In genomic region chr5:150204588-150204960, GRCh38 we compare ENCODE assay signal across 1 cellular context.
TF ChIP-seq lines count a peak whose summit lies in the region.

No MANE protein-coding gene starts in this region.

TF ChIP-seq in H1, 55 proteins besides CTCF, POLR2A, EP300 and RAD21:
- TF ChIP-seq BACH1 (IDR thresholded peaks at IDR 0.05; ENCODE audit: low read length) = no peak
- no peak for TF ChIP-seq CBX8 (IDR thresholded peaks at IDR 0.05; ENCODE audit: borderline replicate concordance, low read depth, low read length)
- no peak for TF ChIP-seq MAFK (IDR thresholded peaks at IDR 0.05; ENCODE audit: low read depth, low read length)
- TF ChIP-seq SRF (IDR thresholded peaks at IDR 0.05; ENCODE audit: low read depth, low read length) = no peak
- TF ChIP-seq HDAC6 (IDR thresholded peaks at IDR 0.05; ENCODE audit: low read depth, low read length) = no peak
- no peak for TF ChIP-seq SIRT6 (IDR thresholded peaks at IDR 0.05; ENCODE audit: low read length)
- no peak for TF ChIP-seq TCF12 (IDR thresholded peaks at IDR 0.05; ENCODE audit: low read depth, low read length)
- no peak for TF ChIP-seq SUZ12 (IDR thresholded peaks at IDR 0.05; ENCODE audit: low read length)
- no peak for TF ChIP-seq CHD1 (IDR thresholded peaks at IDR 0.05; ENCODE audit: low read depth, low read length)
- no peak for TF ChIP-seq PHF8 (conservative IDR thresholded peaks at IDR 0.05; ENCODE audit: low read depth, low read length)
- no peak for TF ChIP-seq TAF7 (optimal IDR thresholded peaks at IDR 0.05; ENCODE audit: borderline replicate concordance, low read depth, low read length)
- TF ChIP-seq BCL11A (IDR thresholded peaks at IDR 0.05; ENCODE audit: low read depth in 2 of 2, low read length in 2 of 2) = no peak
- no peak for TF ChIP-seq USF2 (IDR thresholded peaks at IDR 0.05; ENCODE audit: low read length)
- TF ChIP-seq CTBP2 (IDR thresholded peaks at IDR 0.05; ENCODE audit: borderline replicate concordance, insufficient read depth, insufficient read length, low read length) = no peak
- no peak for TF ChIP-seq CHD2 (IDR thresholded peaks at IDR 0.05; ENCODE audit: low read length)
- no peak for TF ChIP-seq TBP (IDR thresholded peaks at IDR 0.05; ENCODE audit: low read depth, low read length)
- no peak for TF ChIP-seq NANOG (IDR thresholded peaks at IDR 0.05; ENCODE audit: insufficient read depth, low read depth, low read length, poor library complexity, severe bottlenecking)
- no peak for TF ChIP-seq RFX5 (IDR thresholded peaks at IDR 0.05; ENCODE audit: borderline replicate concordance, low read depth, low read length)
- no peak for TF ChIP-seq KDM5A (IDR thresholded peaks at IDR 0.05; ENCODE audit: low read length)
- TF ChIP-seq CEBPB (IDR thresholded peaks at IDR 0.05; ENCODE audit: low read depth, low read length) = no peak
